ENCODE assay signal across 16 cellular contexts in genomic region chr11:131724436-131724995, GRCh38.
"Had no signal": no experiment of that assay in that cellular context is flagged by ENCODE, and none has a peak within 500 bp of the region (broad histone marks: within the 10 kb centered on the region; RNA-seq: fewer than 3 reads in every experiment).

No MANE protein-coding gene starts in this region.

- H2AFZ ChIP-seq: neural progenitor cell had no signal

- H3K4me1 Mint-ChIP-seq: immature natural killer cell; stimulated activated memory B cell treated with anti-CD40 and anti-IgM and Interleukin-4, amounts not matched to agents 10 μg/mL and 1 μg/mL and 100 μg/mL, for 72 hours had no signal

- ATAC-seq: activated CD8-positive, alpha-beta T cell treated with anti-CD3 and anti-CD28 coated beads, Interleukin-2, amount 10 ng/mL, durations not matched to agents 7 days and 5 days; activated naive CD4-positive, alpha-beta T cell treated with anti-CD3 and anti-CD28 coated beads, Interleukin-2, amount 50 U/mL, for 72 hours; foreskin keratinocyte; stimulated activated memory B cell treated with anti-CD40 and anti-IgM and Interleukin-4, amounts not matched to agents 10 μg/mL and 1 μg/mL and 100 μg/mL, for 72 hours; WTC11 had no signal

- H3K36me3 Mint-ChIP-seq: activated naive CD4-positive, alpha-beta T cell treated with anti-CD3 and anti-CD28 coated beads, Interleukin-2, amount 50 U/mL, for 72 hours; immature natural killer cell; neural progenitor cell; stimulated activated memory B cell treated with anti-CD40 and anti-IgM and Interleukin-4, amounts not matched to agents 10 μg/mL and 1 μg/mL and 100 μg/mL, for 72 hours; WTC11 had no signal

- DNase-seq: activated CD4-positive, alpha-beta T cell treated with anti-CD3 and anti-CD28 coated beads for 4 hours; activated CD8-positive, alpha-beta memory T cell treated with anti-CD3 and anti-CD28 coated beads, Interleukin-2, amount 50 U/mL, for 4 hours; activated CD8-positive, alpha-beta T cell treated with anti-CD3 and anti-CD28 coated beads, Interleukin-2, amount 10 ng/mL, durations not matched to agents 7 days and 5 days; activated gamma-delta T cell; activated T-cell treated with anti-CD3 and anti-CD28 coated beads, Interleukin-2, amount 50 U/mL, for 48 hours; effector CD4-positive, alpha-beta T cell; foreskin keratinocyte; immature natural killer cell; ovary; stimulated activated CD4-positive, alpha-beta T cell treated with anti-CD3 and anti-CD28 coated beads, Interleukin-12 subunit alpha, Interleukin-12 subunit beta, amount 100 ng/mL, for 4 hours had no signal

- H3K9ac ChIP-seq: neural progenitor cell had no signal

- H3K27me3 ChIP-seq: foreskin keratinocyte, neural progenitor cell, ovary had no signal

- H3K4me2 ChIP-seq: neural progenitor cell had no signal

- H3K4me3 Mint-ChIP-seq: activated CD8-positive, alpha-beta T cell treated with anti-CD3 and anti-CD28 coated beads, Interleukin-2, amount 10 ng/mL, durations not matched to agents 7 days and 5 days; immature natural killer cell; neural progenitor cell; stimulated activated memory B cell treated with anti-CD40 and anti-IgM and Interleukin-4, amounts not matched to agents 10 μg/mL and 1 μg/mL and 100 μg/mL, for 72 hours; T-helper 1 cell treated with Interleukin-12 subunit alpha and Interleukin-12 subunit beta and Interleukin-4 antibody, amounts not matched to agents 30 μg/mL and 1 μg/mL, for 36 hours; WTC11 had no signal

- H3K4me3 ChIP-seq: coronary artery, neural progenitor cell, ovary had no signal

- H3K4me1 ChIP-seq: foreskin keratinocyte, neural progenitor cell had no signal

- H3K27ac Mint-ChIP-seq: activated CD8-positive, alpha-beta T cell treated with anti-CD3 and anti-CD28 coated beads, Interleukin-2, amount 10 ng/mL, durations not matched to agents 7 days and 5 days; activated naive CD4-positive, alpha-beta T cell treated with anti-CD3 and anti-CD28 coated beads, Interleukin-2, amount 50 U/mL, for 72 hours; immature natural killer cell; neural progenitor cell; stimulated activated memory B cell treated with anti-CD40 and anti-IgM and Interleukin-4, amounts not matched to agents 10 μg/mL and 1 μg/mL and 100 μg/mL, for 72 hours; T-helper 1 cell treated with Interleukin-12 subunit alpha and Interleukin-12 subunit beta and Interleukin-4 antibody, amounts not matched to agents 30 μg/mL and 1 μg/mL, for 36 hours; WTC11 had no signal

- H3K27me3 Mint-ChIP-seq: stimulated activated memory B cell treated with anti-CD40 and anti-IgM and Interleukin-4, amounts not matched to agents 10 μg/mL and 1 μg/mL and 100 μg/mL, for 72 hours had no signal

- H3K27ac ChIP-seq: coronary artery, foreskin keratinocyte, neural progenitor cell, ovary had no signal

- H3K36me3 ChIP-seq: neural progenitor cell, ovary had no signal

- H3K9me3 ChIP-seq: ovary had no signal

- H3K9me3 Mint-ChIP-seq: neural progenitor cell, WTC11 had no signal
